In genomic region chr2:11642972-11643371, GRCh38 we compare ENCODE assay signal across 1 cellular context.
TF ChIP-seq lines count a peak whose summit lies in the region.

No MANE protein-coding gene starts in this region.

TF ChIP-seq in HepG2, 621 proteins besides CTCF, POLR2A, EP300 and RAD21 (continued from another document):
- TF ChIP-seq RNF219 (CRISPR knock-in tag; IDR thresholded peaks at IDR 0.05) (no peak), MAX (IDR thresholded peaks at IDR 0.05) (no peak), ZNF687 (CRISPR knock-in tag; IDR thresholded peaks at IDR 0.05) (peak; percentile 41), RBM22 (optimal IDR thresholded peaks at IDR 0.05; ENCODE audit: low read length) (peak; percentile 95), GATAD2A (CRISPR knock-in tag; IDR thresholded peaks at IDR 0.05) (no peak), ZBTB33 (CRISPR knock-in tag; IDR thresholded peaks at IDR 0.05) (peak; percentile 71; the same call in 1 of the 2 replicates), NFYB (CRISPR knock-in tag; IDR thresholded peaks at IDR 0.05) (no peak), ZNF30 (CRISPR knock-in tag; IDR thresholded peaks at IDR 0.05) (no peak), KDM5A (IDR thresholded peaks at IDR 0.05; ENCODE audit: borderline replicate concordance, low read length) (no peak), ZFP36L2 (CRISPR knock-in tag; IDR thresholded peaks at IDR 0.05) (no peak), ZNF333 (CRISPR knock-in tag; IDR thresholded peaks at IDR 0.05; ENCODE audit: borderline replicate concordance) (no peak), EHMT2 (IDR thresholded peaks at IDR 0.05; ENCODE audit: borderline replicate concordance, low read depth, low read length) (no peak), IRF2 (CRISPR knock-in tag; IDR thresholded peaks at IDR 0.05) (no peak), ZNF367 (CRISPR knock-in tag; IDR thresholded peaks at IDR 0.05; ENCODE audit: borderline replicate concordance) (no peak), ZHX1 (CRISPR knock-in tag; IDR thresholded peaks at IDR 0.05; ENCODE audit: low read depth) (no peak), ESRRA (CRISPR knock-in tag; IDR thresholded peaks at IDR 0.05; ENCODE audit: low read depth) (no peak), ZNF382 (CRISPR knock-in tag; IDR thresholded peaks at IDR 0.05; ENCODE audit: borderline replicate concordance) (no peak), THAP11 (CRISPR knock-in tag; IDR thresholded peaks at IDR 0.05) (no peak), RFX1 (IDR thresholded peaks at IDR 0.05) (no peak), POLR2AphosphoS5 (IDR thresholded peaks at IDR 0.05; ENCODE audit: low read depth, low read length) (0 out of 2 replicates have a peak, but pooled peaks have one; percentile 9), ZNF264 (CRISPR knock-in tag; IDR thresholded peaks at IDR 0.05) (no peak), ZNF747 (CRISPR knock-in tag; IDR thresholded peaks at IDR 0.05; ENCODE audit: borderline replicate concordance) (no peak), HNRNPLL (IDR thresholded peaks at IDR 0.05; ENCODE audit: low read depth, low read length, poor library complexity, severe bottlenecking) (no peak), MIXL1 (CRISPR knock-in tag; IDR thresholded peaks at IDR 0.05) (no peak), HOXA3 (CRISPR knock-in tag; IDR thresholded peaks at IDR 0.05) (no peak), ZNF567 (CRISPR knock-in tag; IDR thresholded peaks at IDR 0.05; ENCODE audit: borderline replicate concordance) (no peak), IRF1 (CRISPR knock-in tag; IDR thresholded peaks at IDR 0.05; ENCODE audit: low read depth) (no peak), PBX3 (CRISPR knock-in tag; IDR thresholded peaks at IDR 0.05; ENCODE audit: borderline replicate concordance) (no peak), UBTF (CRISPR knock-in tag; IDR thresholded peaks at IDR 0.05) (no peak), MED13 (CRISPR knock-in tag; IDR thresholded peaks at IDR 0.05) (no peak), ZNF503 (CRISPR knock-in tag; IDR thresholded peaks at IDR 0.05) (no peak), ATF1 (CRISPR knock-in tag; IDR thresholded peaks at IDR 0.05) (no peak), ZNF296 (CRISPR knock-in tag; conservative IDR thresholded peaks at IDR 0.05) (no peak), ZMYM4 (CRISPR knock-in tag; IDR thresholded peaks at IDR 0.05) (no peak)
- TF ChIP-seq, protein P1, sequence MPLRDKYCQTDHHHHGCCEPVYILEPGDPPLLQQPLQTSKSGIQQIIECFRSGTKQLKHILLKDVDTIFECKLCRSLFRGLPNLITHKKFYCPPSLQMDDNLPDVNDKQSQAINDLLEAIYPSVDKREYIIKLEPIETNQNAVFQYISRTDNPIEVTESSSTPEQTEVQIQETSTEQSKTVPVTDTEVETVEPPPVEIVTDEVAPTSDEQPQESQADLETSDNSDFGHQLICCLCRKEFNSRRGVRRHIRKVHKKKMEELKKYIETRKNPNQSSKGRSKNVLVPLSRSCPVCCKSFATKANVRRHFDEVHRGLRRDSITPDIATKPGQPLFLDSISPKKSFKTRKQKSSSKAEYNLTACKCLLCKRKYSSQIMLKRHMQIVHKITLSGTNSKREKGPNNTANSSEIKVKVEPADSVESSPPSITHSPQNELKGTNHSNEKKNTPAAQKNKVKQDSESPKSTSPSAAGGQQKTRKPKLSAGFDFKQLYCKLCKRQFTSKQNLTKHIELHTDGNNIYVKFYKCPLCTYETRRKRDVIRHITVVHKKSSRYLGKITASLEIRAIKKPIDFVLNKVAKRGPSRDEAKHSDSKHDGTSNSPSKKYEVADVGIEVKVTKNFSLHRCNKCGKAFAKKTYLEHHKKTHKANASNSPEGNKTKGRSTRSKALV (CRISPR knock-in tag; IDR thresholded peaks at IDR 0.05): no peak
